3 cellular contexts compared by ENCODE assay signal in the genomic region with DNA sequence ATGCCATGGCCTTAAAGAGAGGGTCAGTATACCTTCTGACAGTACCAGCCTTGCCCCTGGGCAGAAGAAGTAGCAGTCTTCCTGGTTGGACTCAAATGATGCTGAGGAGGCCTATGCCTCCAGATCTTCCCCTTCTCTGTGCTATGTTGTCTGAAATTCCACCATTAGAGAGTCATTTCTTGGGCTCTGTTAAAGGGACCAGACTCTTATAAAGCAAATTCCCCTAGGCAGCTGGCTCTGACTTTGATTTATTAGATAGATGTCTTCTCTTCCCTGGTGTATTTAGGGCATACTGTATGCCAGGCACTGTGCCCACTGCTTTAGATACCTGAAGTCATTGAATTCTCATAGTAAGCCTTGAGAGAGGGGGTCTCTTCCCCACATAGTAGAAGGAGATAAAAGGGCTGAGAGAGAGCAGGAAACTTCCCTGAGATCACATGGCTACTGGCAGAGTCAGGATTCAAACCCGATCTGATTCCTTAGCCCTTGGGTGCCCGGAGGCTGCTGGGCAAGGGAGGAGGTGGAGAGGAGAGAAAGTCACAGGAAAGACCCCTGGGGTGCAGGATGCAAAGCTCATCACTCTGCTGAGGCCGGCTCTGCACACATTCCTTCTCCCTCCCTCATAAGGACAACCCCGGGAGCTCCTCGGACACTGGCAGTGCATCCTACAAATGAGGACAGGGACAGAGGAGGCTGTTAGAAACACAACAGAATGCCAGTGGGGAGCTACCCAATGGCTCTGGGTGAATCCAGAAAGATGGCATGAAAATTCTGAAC.
TF ChIP-seq lines count a peak whose summit lies in the region.

No MANE protein-coding gene starts in this region.

TF ChIP-seq in SK-N-SH, 30 proteins besides CTCF, POLR2A, EP300 and RAD21:
- TF ChIP-seq, protein P1, sequence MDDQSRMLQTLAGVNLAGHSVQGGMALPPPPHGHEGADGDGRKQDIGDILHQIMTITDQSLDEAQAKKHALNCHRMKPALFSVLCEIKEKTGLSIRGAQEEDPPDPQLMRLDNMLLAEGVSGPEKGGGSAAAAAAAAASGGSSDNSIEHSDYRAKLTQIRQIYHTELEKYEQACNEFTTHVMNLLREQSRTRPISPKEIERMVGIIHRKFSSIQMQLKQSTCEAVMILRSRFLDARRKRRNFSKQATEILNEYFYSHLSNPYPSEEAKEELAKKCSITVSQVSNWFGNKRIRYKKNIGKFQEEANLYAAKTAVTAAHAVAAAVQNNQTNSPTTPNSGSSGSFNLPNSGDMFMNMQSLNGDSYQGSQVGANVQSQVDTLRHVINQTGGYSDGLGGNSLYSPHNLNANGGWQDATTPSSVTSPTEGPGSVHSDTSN (IDR thresholded peaks at IDR 0.05), result no peak
- TF ChIP-seq CHD2 (IDR thresholded peaks at IDR 0.05; ENCODE audit: low read length, partially characterized antibody) (no peak), NRF1 (IDR thresholded peaks at IDR 0.05; ENCODE audit: low read depth, low read length) (no peak), RFX5 (IDR thresholded peaks at IDR 0.05; ENCODE audit: low read length) (no peak), POLR2AphosphoS5 (IDR thresholded peaks at IDR 0.05; ENCODE audit: low read depth, low read length) (no peak), RXRA (IDR thresholded peaks at IDR 0.05; ENCODE audit: borderline replicate concordance, low read depth) (no peak), USF2 (IDR thresholded peaks at IDR 0.05; ENCODE audit: borderline replicate concordance, low read depth, low read length) (no peak), JUND (IDR thresholded peaks at IDR 0.05) (no peak), GABPA (IDR thresholded peaks at IDR 0.05; ENCODE audit: low read depth) (no peak), ZBTB33 (IDR thresholded peaks at IDR 0.05; ENCODE audit: borderline replicate concordance, low read depth) (no peak), FOSL2 (IDR thresholded peaks at IDR 0.05; ENCODE audit: borderline replicate concordance, low read depth) (no peak), FOXJ3 (CRISPR knock-in tag; IDR thresholded peaks at IDR 0.05) (no peak), TAF1 (IDR thresholded peaks at IDR 0.05; ENCODE audit: borderline replicate concordance, low read depth, low read length) (no peak), SIN3A (IDR thresholded peaks at IDR 0.05; ENCODE audit: borderline replicate concordance, low read depth, low read length) (no peak), MEF2A (IDR thresholded peaks at IDR 0.05; ENCODE audit: borderline replicate concordance, low read depth) (no peak), GATA2 (CRISPR knock-in tag; IDR thresholded peaks at IDR 0.05) (no peak), YY1 (IDR thresholded peaks at IDR 0.05; ENCODE audit: low read depth) (no peak), RCOR1 (IDR thresholded peaks at IDR 0.05; ENCODE audit: low read length) (no peak)

TF ChIP-seq in SK-N-SH treated with all-trans-retinoic acid at 6 μM for 48 hours, 23 proteins besides CTCF, POLR2A, EP300 and RAD21:
- TF ChIP-seq OSR1 (CRISPR knock-in tag; IDR thresholded peaks at IDR 0.05) (no peak), ZNF70 (CRISPR knock-in tag; IDR thresholded peaks at IDR 0.05) (no peak), ESRRG (CRISPR knock-in tag; IDR thresholded peaks at IDR 0.05) (no peak), SNAI2 (CRISPR knock-in tag; IDR thresholded peaks at IDR 0.05) (no peak), ARNTL (CRISPR knock-in tag; IDR thresholded peaks at IDR 0.05; ENCODE audit: borderline replicate concordance, low read depth) (no peak), BACH2 (CRISPR knock-in tag; IDR thresholded peaks at IDR 0.05; ENCODE audit: borderline replicate concordance) (no peak), CSDC2 (CRISPR knock-in tag; IDR thresholded peaks at IDR 0.05) (no peak), ZC3H10 (CRISPR knock-in tag; IDR thresholded peaks at IDR 0.05) (no peak)

TF ChIP-seq in K562, 482 proteins besides CTCF, POLR2A, EP300 and RAD21:
- TF ChIP-seq MTA1 (IDR thresholded peaks at IDR 0.05; ENCODE audit: borderline replicate concordance) (no peak), CSDE1 (IDR thresholded peaks at IDR 0.05) (no peak), ARNT (IDR thresholded peaks at IDR 0.05) (no peak), ZNF79 (CRISPR knock-in tag; IDR thresholded peaks at IDR 0.05; ENCODE audit: low read depth) (peak; percentile 86), ZSCAN32 (CRISPR knock-in tag; IDR thresholded peaks at IDR 0.05) (no peak), MNT (conservative IDR thresholded peaks at IDR 0.05) (no peak), NFIX (CRISPR knock-in tag; IDR thresholded peaks at IDR 0.05; ENCODE audit: low read depth) (no peak), MYC (IDR thresholded peaks at IDR 0.05; ENCODE audit: low read depth, low read length) (no peak), MYC (CRISPR knock-in tag; IDR thresholded peaks at IDR 0.05; ENCODE audit: borderline replicate concordance, low read depth) (no peak)
